8 cellular contexts compared by ENCODE assay signal in genomic region chr9:122099271-122099869, GRCh38. TPM values are rescaled to one million over a fixed set of nuclear protein-coding genes. Genes with fewer than 3 reads are reported as not detected.
DNase-seq lines count a peak whose midpoint lies in the region; ATAC-seq and TF ChIP-seq lines count a peak whose summit lies in the region.

No MANE protein-coding gene starts in this region.

- no peaks in the 10 kb centered on the region for H3F3A ChIP-seq in SK-N-SH (replicated peaks; ENCODE audit: insufficient read depth)

- no peaks in the 10 kb centered on the region for H4K20me1 ChIP-seq in SK-N-SH (ENCODE audit: insufficient read depth)

- TF ChIP-seq EP300 in SK-N-SH (IDR thresholded peaks at IDR 0.05; ENCODE audit: borderline replicate concordance in 1 of 2, low read depth in 1 of 2, low read length in 1 of 2) = no peak
- no peak for TF ChIP-seq EP300 in gastroesophageal sphincter (IDR thresholded peaks at IDR 0.05)
- no peak for TF ChIP-seq EP300 in tibial nerve (IDR thresholded peaks at IDR 0.05)

- TF ChIP-seq POLR2A in gastroesophageal sphincter (IDR thresholded peaks at IDR 0.05) (no peak), tibial nerve (IDR thresholded peaks at IDR 0.05) (no peak)

- WGBS in SK-N-SH (ENCODE audit: low lambda C conversion rate) = 38% methylated on average over 16 of the region's 16 CpGs
- 37 to 43% methylated on average over 5 to 10 of the region's 16 CpGs for WGBS in gastroesophageal sphincter (ENCODE audit: low coverage in 1 of 2), 2 donors
- WGBS in tibial nerve, 2 donors = 37 to 44% methylated on average over 16 of the region's 16 CpGs

- peak overlapping the region; percentile 38 for H3K4me3 ChIP-seq in BE2C (ENCODE audit: low read depth, low read length)
- H3K4me3 ChIP-seq in SK-N-SH (ENCODE audit: low read depth in 2 of 2, low read length in 1 of 2) = peak overlapping the region in 1 of 2 experiments; percentile 35; a peak in 1 of 4 replicates
- H3K4me3 ChIP-seq in gastroesophageal sphincter = no peak overlapping the region
- no peak overlapping the region for H3K4me3 ChIP-seq in parathyroid adenoma (ENCODE audit: low read depth, low read length)
- H3K4me3 ChIP-seq in tibial nerve = no peak overlapping the region

- peak; percentile 87 for DNase-seq in BE2C
- peak; percentile 76 for DNase-seq in M059J (ENCODE audit: low read depth)
- peak; percentile 80 for DNase-seq in SK-N-SH
- peak; percentile 75 for DNase-seq in activated gamma-delta T cell treated with anti-CD3 and anti-CD28 coated beads, Interleukin-2, amount 50 U/mL, for 16 hours (ENCODE audit: low read depth)
- peak; percentile 86 to 91 for DNase-seq in tibial nerve (ENCODE audit: low spot score in 2 of 2)

- H3K9ac ChIP-seq in SK-N-SH (no peak overlapping the region), parathyroid adenoma (no peak overlapping the region)

- H3K9me3 ChIP-seq in BE2C (no peaks in the 10 kb centered on the region), SK-N-SH (no peaks in the 10 kb centered on the region), gastroesophageal sphincter (peaks cover 0 to 9% (median 0%) of the 10 kb centered on the region in 3 donors), parathyroid adenoma (ENCODE audit: control insufficient read depth, low read length) (no peaks in the 10 kb centered on the region), tibial nerve (peaks cover 0 to 12% (median 0%) of the 10 kb centered on the region in 4 donors)

- H3K4me1 ChIP-seq in BE2C = no peaks in the 10 kb centered on the region
- H3K4me1 ChIP-seq in SK-N-SH (ENCODE audit: control insufficient read depth in 1 of 2, insufficient read depth in 2 of 2, low read depth in 1 of 2, low read length in 1 of 2) = no peaks in the 10 kb centered on the region
- peaks cover 0 to 20% (median 0%) of the 10 kb centered on the region in 3 donors for H3K4me1 ChIP-seq in gastroesophageal sphincter
- no peaks in the 10 kb centered on the region for H3K4me1 ChIP-seq in parathyroid adenoma
- peaks cover 0 to 6% (median 0%) of the 10 kb centered on the region in 4 donors for H3K4me1 ChIP-seq in tibial nerve

- H3K36me3 ChIP-seq in BE2C = no peaks in the 10 kb centered on the region
- no peaks in the 10 kb centered on the region for H3K36me3 ChIP-seq in SK-N-SH (replicated peaks in 1 of 2; ENCODE audit: control insufficient read depth in 1 of 2, insufficient read depth in 2 of 2, low read length in 1 of 2)
- no peaks in the 10 kb centered on the region for H3K36me3 ChIP-seq in gastroesophageal sphincter
- no peaks in the 10 kb centered on the region for H3K36me3 ChIP-seq in parathyroid adenoma (ENCODE audit: control insufficient read depth, insufficient read depth, low read length)
- no peaks in the 10 kb centered on the region for H3K36me3 ChIP-seq in tibial nerve

- TF ChIP-seq CTCF in BE2C (IDR thresholded peaks at IDR 0.05; ENCODE audit: low read depth, low read length) (peak; percentile 89), SK-N-SH (IDR thresholded peaks at IDR 0.05) (peak; percentile 76), gastroesophageal sphincter (IDR thresholded peaks at IDR 0.05) (peak; percentile 88 to 93 (median 92)), parathyroid adenoma (IDR thresholded peaks at IDR 0.05) (peak; percentile 57), tibial nerve (IDR thresholded peaks at IDR 0.05) (peak; percentile 78 to 88 (median 84))

- POLR2A ChIA-PET in SK-N-SH (lab: Yijun Ruan, JAX) = no interaction called here

- no peak overlapping the region for H3K4me2 ChIP-seq in SK-N-SH
- H3K4me2 ChIP-seq in parathyroid adenoma (ENCODE audit: low read length) = no peak overlapping the region

- peak overlapping the region; percentile 63; the same call in 1 of the 2 replicates for H2AFZ ChIP-seq in SK-N-SH (ENCODE audit: low read depth)
- H2AFZ ChIP-seq in parathyroid adenoma = no peak overlapping the region

- peak; percentile 87 for TF ChIP-seq RAD21 in SK-N-SH (IDR thresholded peaks at IDR 0.05; ENCODE audit: low read length)

- no peaks in the 10 kb centered on the region for H3K79me2 ChIP-seq in SK-N-SH (ENCODE audit: insufficient read depth)
- no peaks in the 10 kb centered on the region for H3K79me2 ChIP-seq in parathyroid adenoma

- peak; percentile 48 for ATAC-seq in GM19455 (IDR thresholded peaks at IDR 0.05; ENCODE audit: unreplicated experiment)
- peak; percentile 82 for ATAC-seq in gastroesophageal sphincter

- no peak overlapping the region for H3K27ac ChIP-seq in SK-N-SH (ENCODE audit: low read depth in 2 of 2, low read length in 1 of 2)
- H3K27ac ChIP-seq in gastroesophageal sphincter = no peak overlapping the region
- H3K27ac ChIP-seq in parathyroid adenoma = no peak overlapping the region
- no peak overlapping the region for H3K27ac ChIP-seq in tibial nerve

- no peaks in the 10 kb centered on the region for H3K9me2 ChIP-seq in SK-N-SH

- CTCF ChIA-PET in SK-N-SH (lab: Yijun Ruan, JAX) = interaction anchor here (0.5 to 8.1 kb wide), 77 partner anchors 9 to 1250 kb away, joined by 3 to 327 read pairs (median 4); partner anchors contain the start of genes MRRF, RBM18 and RC3H2

- H3K27me3 ChIP-seq in BE2C (no peaks in the 10 kb centered on the region), SK-N-SH (ENCODE audit: insufficient read depth) (no peaks in the 10 kb centered on the region), gastroesophageal sphincter (no peaks in the 10 kb centered on the region), parathyroid adenoma (ENCODE audit: control insufficient read depth, insufficient read depth, low read length) (no peaks in the 10 kb centered on the region), tibial nerve (no peaks in the 10 kb centered on the region)

TF ChIP-seq in SK-N-SH, 30 proteins besides CTCF, POLR2A, EP300 and RAD21:
- 0 out of 2 replicates have a peak, but pooled peaks have one; percentile 15 for TF ChIP-seq RCOR1 (IDR thresholded peaks at IDR 0.05; ENCODE audit: low read length)
- TF ChIP-seq GABPA (IDR thresholded peaks at IDR 0.05; ENCODE audit: low read depth) = no peak
- TF ChIP-seq SMC3 (IDR thresholded peaks at IDR 0.05; ENCODE audit: low read depth, low read length) = peak; percentile 80
- TF ChIP-seq REST (IDR thresholded peaks at IDR 0.05; ENCODE audit: low read depth, low read length) = no peak
- TF ChIP-seq CHD2 (IDR thresholded peaks at IDR 0.05; ENCODE audit: low read length, partially characterized antibody) = peak; percentile 42

RNA-seq across cellular contexts. Expression of gene TTLL11, which starts 6.3 kb away (rescaled TPM):
- 12.3 TPM for polyA plus RNA-seq in BE2C (2012; ENCODE audit: insufficient read depth, insufficient read length, low read depth)
- total RNA-seq in M059J (2014; rRNA removed; shearing (Covaris generic)) = 3.9 and 4.7 TPM in 2 replicates
- polyA plus RNA-seq in SK-N-SH (2012; rRNA removed) = 6.0 and 6.8 TPM in 2 replicates
- 3.9 and 5.4 TPM in 2 replicates for polyA plus RNA-seq in SK-N-SH (2012; cell fraction: cytosol; rRNA removed)
- 6.6 and 8.0 TPM in 2 replicates for polyA plus RNA-seq in SK-N-SH (2012; cell fraction: nucleus; rRNA removed)
- total RNA-seq in gastroesophageal sphincter (10 to 100 TPM; 15.1 to 42.6 (median 29.1) TPM), tibial nerve (10 to 100 TPM in 3 of 4 donors, 1 to 10 TPM in 1; 9.8 to 18.6 (median 15.6) TPM)
